16 cellular contexts compared by ENCODE assay signal in genomic region chr15:89117790-89118189, GRCh38. TPM values are rescaled to one million over a fixed set of nuclear protein-coding genes. Genes with fewer than 3 reads are reported as not detected.
A peak's percentile ranks its signal among the peaks of the same experiment; 100 is the strongest.
DNase-seq lines count a peak whose midpoint lies in the region; ATAC-seq, FAIRE-seq and TF ChIP-seq lines count a peak whose summit lies in the region.
"Had no signal": no experiment of that assay in that cellular context is flagged by ENCODE, and none has a peak within 500 bp of the region (broad histone marks: within the 10 kb centered on the region; RNA-seq: fewer than 3 reads in every experiment).

No MANE protein-coding gene starts in this region.

- peak overlapping the region in 2 of 3 donors; percentile 2 to 57 for H3K27ac Mint-ChIP-seq in CD4-positive, CD25-positive, alpha-beta regulatory T cell
- H3K27ac Mint-ChIP-seq in T-helper 17 cell = peak overlapping the region; percentile 85
- H3K27ac Mint-ChIP-seq in glutamatergic neuron (ENCODE audit: unreplicated experiment) = peak overlapping the region; percentile 33

- peaks cover 6% of the 10 kb centered on the region for H3K4me1 ChIP-seq in CD4-positive, CD25-positive, alpha-beta regulatory T cell (ENCODE audit: control insufficient read depth, insufficient read depth, low read length, poor library complexity, severe bottlenecking)
- H3K4me1 ChIP-seq in pancreas = peaks cover 74 to 90% (median 87%) of the 10 kb centered on the region in 3 donors
- H3K4me1 ChIP-seq: HAP-1, parathyroid adenoma had no signal

- H3K4me1 Mint-ChIP-seq in CD4-positive, CD25-positive, alpha-beta regulatory T cell = peaks cover 7 to 26% (median 15%) of the 10 kb centered on the region in 4 donors
- H3K4me1 Mint-ChIP-seq in T-helper 17 cell (peaks cover 17% of the 10 kb centered on the region), glutamatergic neuron (ENCODE audit: low read depth, unreplicated experiment) (peaks cover 55% of the 10 kb centered on the region)

- no peaks in the 10 kb centered on the region for H3K27me3 Mint-ChIP-seq in CD4-positive, CD25-positive, alpha-beta regulatory T cell
- H3K27me3 Mint-ChIP-seq in T-helper 17 cell (no peaks in the 10 kb centered on the region), glutamatergic neuron (ENCODE audit: unreplicated experiment) (peaks cover 2% of the 10 kb centered on the region)

- TF ChIP-seq CTCF in glutamatergic neuron (IDR thresholded peaks at IDR 0.05; ENCODE audit: partially characterized antibody, unreplicated experiment) = no peak
- TF ChIP-seq CTCF in pancreas (IDR thresholded peaks at IDR 0.05) = no peak

- no peak overlapping the region for H3K4me3 Mint-ChIP-seq in CD4-positive, CD25-positive, alpha-beta regulatory T cell
- H3K4me3 Mint-ChIP-seq in T-helper 17 cell (no peak overlapping the region), glutamatergic neuron (ENCODE audit: unreplicated experiment) (no peak overlapping the region)

- no peaks in the 10 kb centered on the region for H3K27me3 ChIP-seq in CD4-positive, CD25-positive, alpha-beta regulatory T cell (ENCODE audit: control insufficient read depth, insufficient read depth, low read length)
- no peaks in the 10 kb centered on the region for H3K27me3 ChIP-seq in pancreas

- H3K4me3 ChIP-seq in CD4-positive, CD25-positive, alpha-beta regulatory T cell (ENCODE audit: low read depth, low read length) = no peak overlapping the region
- H3K4me3 ChIP-seq in pancreas = no peak overlapping the region
- H3K4me3 ChIP-seq: HAP-1 had no signal

- peaks cover 60% of the 10 kb centered on the region for H3K36me3 ChIP-seq in CD4-positive, CD25-positive, alpha-beta regulatory T cell (ENCODE audit: control insufficient read depth, insufficient read depth, low read length)
- H3K36me3 ChIP-seq in pancreas = peaks cover 0 to 16% (median 0%) of the 10 kb centered on the region in 3 donors

- H3K36me3 Mint-ChIP-seq in CD4-positive, CD25-positive, alpha-beta regulatory T cell = peaks cover 40% of the 10 kb centered on the region
- peaks cover 6% of the 10 kb centered on the region for H3K36me3 Mint-ChIP-seq in T-helper 17 cell (ENCODE audit: low read depth)
- H3K36me3 Mint-ChIP-seq in glutamatergic neuron (ENCODE audit: unreplicated experiment) = peaks cover 5% of the 10 kb centered on the region

- H3K9me3 Mint-ChIP-seq in CD4-positive, CD25-positive, alpha-beta regulatory T cell = no peaks in the 10 kb centered on the region
- H3K9me3 Mint-ChIP-seq in glutamatergic neuron (ENCODE audit: unreplicated experiment) = no peaks in the 10 kb centered on the region

- intact Hi-C loops in pancreas (cut with DNase I) = no loop called here

- WGBS in pancreas, 2 donors = 72 to 75% methylated on average over 3 of the region's 3 CpGs

- ATAC-seq in CD4-positive, CD25-positive, alpha-beta regulatory T cell (ENCODE audit: low read depth in 2 of 2) = no peak
- ATAC-seq in T-helper 17 cell = no peak
- no peak for ATAC-seq in pancreas
- no peak for ATAC-seq in GM21576 (IDR thresholded peaks at IDR 0.05; ENCODE audit: unreplicated experiment)
- no peak for ATAC-seq in GM19023 (IDR thresholded peaks at IDR 0.05; ENCODE audit: unreplicated experiment)
- ATAC-seq: Panc1 had no signal

- no peak for DNase-seq in CD4-positive, CD25-positive, alpha-beta regulatory T cell
- DNase-seq in T-helper 17 cell (no peak), glutamatergic neuron (no peak), pancreas (no peak), HUDEP-2 (lab: John Stamatoyannopoulos, UW; ENCODE audit: unreplicated experiment in 76 of 76) (no peak), 8988T (no peak)
- DNase-seq: DND-41, erythroblast, NCI-H1092 treated with DMSO at 0.1 percent for 48 hours, NCI-H446 treated with DMSO at 0.1 percent for 48 hours had no signal

- no peak overlapping the region for H3K27ac ChIP-seq in CD4-positive, CD25-positive, alpha-beta regulatory T cell (ENCODE audit: insufficient read depth, low read length, poor library complexity, severe bottlenecking)
- peak overlapping the region in 3 of 4 donors; percentile 36 to 95 (median 94) for H3K27ac ChIP-seq in pancreas
- H3K27ac ChIP-seq: parathyroid adenoma had no signal

- no peak for FAIRE-seq in pancreas (lab: Jason Lieb, UNC)
- FAIRE-seq: bronchial epithelial cell had no signal

- no peaks in the 10 kb centered on the region for H3K9me3 ChIP-seq in CD4-positive, CD25-positive, alpha-beta regulatory T cell (ENCODE audit: control insufficient read depth in 2 of 2, low read length in 2 of 2)
- no peaks in the 10 kb centered on the region for H3K9me3 ChIP-seq in T-helper 17 cell (ENCODE audit: control insufficient read depth, low read length, poor library complexity, severe bottlenecking)
- no peaks in the 10 kb centered on the region for H3K9me3 ChIP-seq in pancreas
- H3K9me3 ChIP-seq: HAP-1 had no signal

RNA-seq across cellular contexts. Expression of gene ABHD2, which starts 29.5 kb away (rescaled TPM):
- 67.8 TPM for total RNA-seq in CD4-positive, CD25-positive, alpha-beta regulatory T cell
- polyA plus RNA-seq in CD4-positive, CD25-positive, alpha-beta regulatory T cell = 10 to 100 TPM; 18.7 to 30.2 (median 21.2) TPM
- total RNA-seq in T-helper 17 cell = 10 to 100 TPM; 55.6 to 58.2 TPM
- total RNA-seq in glutamatergic neuron (ENCODE audit: unreplicated experiment) = 101 TPM
- 100 to 1,000 TPM; 104 to 151 (median 132) TPM for total RNA-seq in pancreas
- polyA plus RNA-seq in pancreas = 10 to 100 TPM in 1 of 2 donors, 1 to 10 TPM in 1; 7.9 to 16.2 TPM

Comparison
In these comparisons a context has a peak if more than half of its experiments do, and no peak if none do; other contexts are left out.
1. H3K27ac Mint-ChIP-seq: peak in every context shown above with its lines; median percentile 85 in T-helper 17 cell; 33 in glutamatergic neuron; 30 in CD4-positive, CD25-positive, alpha-beta regulatory T cell.